8 cellular contexts compared by ENCODE assay signal in genomic region chr12:109998904-109999648, GRCh38. TPM values are rescaled to one million over a fixed set of nuclear protein-coding genes. Genes with fewer than 3 reads are reported as not detected.
A peak's percentile ranks its signal among the peaks of the same experiment; 100 is the strongest.
DNase-seq lines count a peak whose midpoint lies in the region; ATAC-seq and TF ChIP-seq lines count a peak whose summit lies in the region.

Gene ANKRD13A, plus strand, starts transcription at chr12:109999430. Its CDS starts 259 bp downstream, at chr12:109999689.

- TF ChIP-seq RAD21 in liver (IDR thresholded peaks at IDR 0.05), result peak; percentile 24 to 31

- H3K4me3 ChIP-seq in liver (ENCODE audit: low read depth in 1 of 3, low read length in 3 of 3), result peak within 1 kb of the TSS; percentile 78 to 92 (median 86)

- H3K27me3 Mint-ChIP-seq in activated CD4-positive, alpha-beta memory T cell treated with anti-CD3 and anti-CD28 coated beads for 36 hours, result no peaks in the 10 kb centered on the region

- POLR2A ChIA-PET in activated CD4-positive, alpha-beta memory T cell treated with anti-CD3 and anti-CD28 coated beads for 36 hours (lab: Charles Lee), result interaction anchor here (0.9 to 1.3 kb wide), 6 partner anchors 11 to 98 kb away, joined by 3 to 4 read pairs (median 3); no protein-coding TSS in a partner anchor

- peak within 1 kb of the TSS; percentile 90 to 95 for H3K27ac ChIP-seq in liver (ENCODE audit: low read depth in 1 of 2, low read length in 2 of 2)

- under 1% methylated on average over 62 of the region's 62 CpGs for WGBS in liver

- TF ChIP-seq CTCF in liver (IDR thresholded peaks at IDR 0.05; ENCODE audit: low read depth, low read length, missing input control), result no peak

- no peaks in the 10 kb centered on the region for H3K27me3 ChIP-seq in liver (ENCODE audit: control insufficient read depth in 4 of 4, insufficient read depth in 4 of 4, low read length in 3 of 4)

- H3K36me3 ChIP-seq in liver (ENCODE audit: control insufficient read depth in 4 of 4, insufficient read depth in 3 of 4, low read depth in 1 of 4, low read length in 3 of 4), result peaks cover 0 to 4% (median 0%) of the 10 kb centered on the region in 4 donors

- H3K4me1 Mint-ChIP-seq in activated CD4-positive, alpha-beta memory T cell treated with anti-CD3 and anti-CD28 coated beads for 36 hours (ENCODE audit: low read depth), result peaks cover 57% of the 10 kb centered on the region

- peak; percentile 44 for ATAC-seq in GM19328 (IDR thresholded peaks at IDR 0.05; ENCODE audit: unreplicated experiment)

- peak within 1 kb of the TSS; percentile 82 to 88 for H3K9ac ChIP-seq in liver (ENCODE audit: low read depth in 1 of 2, low read length in 2 of 2)

- peak within 1 kb of the TSS; percentile 98 for H3K4me3 Mint-ChIP-seq in activated CD4-positive, alpha-beta memory T cell treated with anti-CD3 and anti-CD28 coated beads for 36 hours

- no peaks in the 10 kb centered on the region for H3K9me3 ChIP-seq in liver (ENCODE audit: control insufficient read depth in 4 of 4, low read length in 3 of 4)

- intact Hi-C loops in activated CD4-positive, alpha-beta memory T cell treated with anti-CD3 and anti-CD28 coated beads for 36 hours (cut with micrococcal nuclease), result loop anchor here (1.0 to 10.0 kb wide), 3 partner anchors 99 to 586 kb away; partner anchors contain the start of genes ATP2A2, PPTC7 and TCHP

- peaks cover 0 to 29% (median 23%) of the 10 kb centered on the region in 4 donors for H3K4me1 ChIP-seq in liver (ENCODE audit: control insufficient read depth in 4 of 4, insufficient read depth in 4 of 4, low read length in 3 of 4)

- DNase-seq in Ammon's horn (ENCODE audit: low spot score), result peak; percentile 96
- peak; percentile 90 for DNase-seq in HK-2 (ENCODE audit: unreplicated experiment)
- peak; percentile 78 for DNase-seq in NCI-H82 treated with DMSO at 0.1 percent for 48 hours (lab: John Stamatoyannopoulos, UW; ENCODE audit: unreplicated experiment)
- DNase-seq in activated CD4-positive, alpha-beta memory T cell treated with anti-CD3 and anti-CD28 coated beads for 36 hours, result peak; percentile 93
- DNase-seq in dermis microvascular lymphatic vessel endothelial cell (ENCODE audit: low read depth in 2 of 2), result peak; percentile 95
- DNase-seq in stimulated activated CD4-positive, alpha-beta T cell treated with anti-CD3 and anti-CD28 coated beads, Interleukin-4, amount 100 ng/mL, for 1 hour, result peak; percentile 79

- H3K27ac Mint-ChIP-seq in activated CD4-positive, alpha-beta memory T cell treated with anti-CD3 and anti-CD28 coated beads for 36 hours, result peak within 1 kb of the TSS; percentile 98

- CTCF ChIA-PET in activated CD4-positive, alpha-beta memory T cell treated with anti-CD3 and anti-CD28 coated beads for 36 hours (lab: Charles Lee), result interaction anchor here (1.1 to 1.4 kb wide), 2 partner anchors 98 to 154 kb away, joined by 3 read pairs; partner anchors contain the start of gene TCHP

- H3K9me3 Mint-ChIP-seq in activated CD4-positive, alpha-beta memory T cell treated with anti-CD3 and anti-CD28 coated beads for 36 hours, result no peaks in the 10 kb centered on the region

- H3K36me3 Mint-ChIP-seq in activated CD4-positive, alpha-beta memory T cell treated with anti-CD3 and anti-CD28 coated beads for 36 hours, result peaks cover 8% of the 10 kb centered on the region

TF ChIP-seq in liver, 16 proteins besides CTCF, POLR2A, EP300 and RAD21:
- TF ChIP-seq NR2F2 (IDR thresholded peaks at IDR 0.05) (peak; percentile 90), JUND (IDR thresholded peaks at IDR 0.05) (peak; percentile 29 to 69), FOXA2 (IDR thresholded peaks at IDR 0.05) (peak; percentile 36), ZBTB33 (IDR thresholded peaks at IDR 0.05) (peak; percentile 84), GABPA (IDR thresholded peaks at IDR 0.05 in 1 of 2, conservative IDR thresholded peaks at IDR 0.05 in 1 of 2) (peak; percentile 50 to 71), TAF1 (conservative IDR thresholded peaks at IDR 0.05) (peak; percentile 67), MAX (IDR thresholded peaks at IDR 0.05) (peak; percentile 99), REST (IDR thresholded peaks at IDR 0.05) (peak; percentile 26), SP1 (IDR thresholded peaks at IDR 0.05) (peak; percentile 92), EGR1 (IDR thresholded peaks at IDR 0.05; ENCODE audit: low read depth in 2 of 2) (peak; percentile 72 to 77), HNF4G (IDR thresholded peaks at IDR 0.05) (peak; percentile 11), RXRA (IDR thresholded peaks at IDR 0.05) (peak; percentile 50 to 67), FOXA1 (IDR thresholded peaks at IDR 0.05) (peak; percentile 37), YY1 (IDR thresholded peaks at IDR 0.05) (peak; percentile 100), ATF3 (IDR thresholded peaks at IDR 0.05) (peak; percentile 76), HNF4A (conservative IDR thresholded peaks at IDR 0.05) (peak in 1 of 2 donors; percentile 60)

RNA-seq across cellular contexts. Expression of gene ANKRD13A, which starts in this region (rescaled TPM):
- total RNA-seq in activated CD4-positive, alpha-beta memory T cell treated with anti-CD3 and anti-CD28 coated beads for 36 hours, result 10 to 100 TPM; 45.0 to 46.6 TPM
- 46.1 and 63.8 TPM in 2 replicates for total RNA-seq in dermis microvascular lymphatic vessel endothelial cell
- 10 to 100 TPM; 27.0 to 40.5 TPM for total RNA-seq in liver
- polyA plus RNA-seq in liver, result 10 to 100 TPM in 1 of 2 donors, 1 to 10 TPM in 1; 7.0 to 10.5 TPM

Comparison
In these comparisons a context has a peak if more than half of its experiments do, and no peak if none do; other contexts are left out.
1. Peak in every context shown above with its lines: DNase-seq, ATAC-seq, H3K4me3 ChIP-seq and H3K27ac ChIP-seq.